Comparison of ENCODE assay signal across 8 cellular contexts in the genomic region with DNA sequence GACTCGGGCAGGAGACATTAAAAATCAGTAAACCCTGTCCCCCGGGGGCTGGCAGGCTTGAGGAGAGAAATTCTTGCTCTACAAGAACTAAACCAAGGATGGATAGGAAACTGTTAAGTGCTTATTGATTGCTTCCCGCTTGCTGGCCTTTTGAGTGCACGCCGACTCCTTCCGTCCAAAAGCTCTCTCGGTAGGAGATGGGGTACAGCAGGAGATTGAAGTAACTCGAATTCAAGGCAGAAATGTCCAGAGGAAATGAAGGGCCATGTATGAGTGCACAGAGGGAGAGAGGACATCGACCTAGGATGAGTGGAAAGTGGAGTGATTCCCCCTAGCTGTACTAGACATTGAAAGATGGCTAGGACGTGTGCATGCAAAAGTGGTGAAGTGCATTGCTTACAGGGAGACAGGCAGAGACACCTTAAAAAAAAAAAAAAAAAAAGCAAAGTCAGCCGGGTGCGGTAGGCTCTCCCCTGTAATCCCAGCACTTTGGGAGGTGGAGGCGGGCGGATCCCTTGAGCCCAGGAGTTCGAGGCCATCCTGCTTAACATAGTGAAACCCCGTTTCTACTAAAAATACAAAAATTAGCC. TPM values are rescaled to one million over a fixed set of nuclear protein-coding genes. Genes with fewer than 3 reads are reported as not detected.
DNase-seq lines count a peak whose midpoint lies in the region; ATAC-seq and TF ChIP-seq lines count a peak whose summit lies in the region.

No MANE protein-coding gene starts in this region.

- H3K4me3 Mint-ChIP-seq in activated naive CD8-positive, alpha-beta T cell treated with anti-CD3 and anti-CD28 coated beads for 36 hours, result peak overlapping the region; percentile 92

- H3K4me3 ChIP-seq in HUES6 (ENCODE audit: low read depth, low read length), result peak overlapping the region; percentile 66
- peak overlapping the region; percentile 95 to 98 for H3K4me3 ChIP-seq in right atrium auricular region

- H3K36me3 ChIP-seq in HUES6 (ENCODE audit: control insufficient read depth, insufficient read depth, low read length) (no peaks in the 10 kb centered on the region), right atrium auricular region (no peaks in the 10 kb centered on the region)

- H3K27me3 ChIP-seq in HUES6 (ENCODE audit: control insufficient read depth, insufficient read depth, low read length) (no peaks in the 10 kb centered on the region), right atrium auricular region (no peaks in the 10 kb centered on the region)

- H3K27ac Mint-ChIP-seq in activated naive CD8-positive, alpha-beta T cell treated with anti-CD3 and anti-CD28 coated beads for 36 hours, result peak overlapping the region; percentile 31

- peak; percentile 16 for DNase-seq in DMS114 treated with DMSO at 0.1 percent for 48 hours (lab: John Stamatoyannopoulos, UW; ENCODE audit: unreplicated experiment)
- no peak for DNase-seq in activated naive CD8-positive, alpha-beta T cell treated with anti-CD3 and anti-CD28 coated beads for 36 hours
- no peak for DNase-seq in right atrium auricular region (ENCODE audit: low spot score)
- DNase-seq in sciatic nerve (ENCODE audit: low spot score), result no peak
- DNase-seq in KBM-7, result no peak

- in situ Hi-C loops in KBM-7 (cut with MboI; ENCODE audit: low pct_unique_long_range_greater_than_20kb, low sequenced_read_pairs), result no loop called here

- H3K27ac ChIP-seq in HUES6 (ENCODE audit: low read depth, low read length), result no peak overlapping the region; the same call in 1 of the 2 replicates
- H3K27ac ChIP-seq in right atrium auricular region, result peak overlapping the region; percentile 79 to 85

- no peaks in the 10 kb centered on the region for H3K36me3 Mint-ChIP-seq in activated naive CD8-positive, alpha-beta T cell treated with anti-CD3 and anti-CD28 coated beads for 36 hours

- H3K27me3 Mint-ChIP-seq in activated naive CD8-positive, alpha-beta T cell treated with anti-CD3 and anti-CD28 coated beads for 36 hours, result no peaks in the 10 kb centered on the region

- intact Hi-C loops in sciatic nerve (cut with DNase I), result no loop called here

- H3K4me1 Mint-ChIP-seq in activated naive CD8-positive, alpha-beta T cell treated with anti-CD3 and anti-CD28 coated beads for 36 hours, result peaks cover 32% of the 10 kb centered on the region

- peaks cover 13% of the 10 kb centered on the region; the same call in 1 of the 2 replicates for H3K4me1 ChIP-seq in HUES6 (ENCODE audit: control insufficient read depth, insufficient read depth, low read length)
- H3K4me1 ChIP-seq in right atrium auricular region, result peaks cover 0 to 34% of the 10 kb centered on the region in 2 donors

- no peaks in the 10 kb centered on the region for H3K9me3 ChIP-seq in HUES6 (ENCODE audit: control insufficient read depth, insufficient read depth, low read depth, low read length)
- no peaks in the 10 kb centered on the region for H3K9me3 ChIP-seq in right atrium auricular region

- H3K9me3 Mint-ChIP-seq in activated naive CD8-positive, alpha-beta T cell treated with anti-CD3 and anti-CD28 coated beads for 36 hours, result no peaks in the 10 kb centered on the region

- no peak for TF ChIP-seq CTCF in right atrium auricular region (IDR thresholded peaks at IDR 0.05)

- H3K9ac ChIP-seq in HUES6 (ENCODE audit: low read length), result peak overlapping the region; percentile 61

- ATAC-seq in sciatic nerve (peak; percentile 33), HG03457 (IDR thresholded peaks at IDR 0.05; ENCODE audit: unreplicated experiment) (no peak), HG03097 (IDR thresholded peaks at IDR 0.05; ENCODE audit: low FRiP score, unreplicated experiment) (no peak)

RNA-seq across cellular contexts. Expression of a gene that starts 1.0 kb away (rescaled TPM):
- 1 to 10 TPM; 4.4 to 5.2 TPM for total RNA-seq in activated naive CD8-positive, alpha-beta T cell treated with anti-CD3 and anti-CD28 coated beads for 36 hours
- total RNA-seq in right atrium auricular region, result 1 to 10 TPM; 7.6 to 8.9 TPM
- total RNA-seq in sciatic nerve, result 24.0 TPM
